ENCODE assay signal across 14 cellular contexts in the genomic region with DNA sequence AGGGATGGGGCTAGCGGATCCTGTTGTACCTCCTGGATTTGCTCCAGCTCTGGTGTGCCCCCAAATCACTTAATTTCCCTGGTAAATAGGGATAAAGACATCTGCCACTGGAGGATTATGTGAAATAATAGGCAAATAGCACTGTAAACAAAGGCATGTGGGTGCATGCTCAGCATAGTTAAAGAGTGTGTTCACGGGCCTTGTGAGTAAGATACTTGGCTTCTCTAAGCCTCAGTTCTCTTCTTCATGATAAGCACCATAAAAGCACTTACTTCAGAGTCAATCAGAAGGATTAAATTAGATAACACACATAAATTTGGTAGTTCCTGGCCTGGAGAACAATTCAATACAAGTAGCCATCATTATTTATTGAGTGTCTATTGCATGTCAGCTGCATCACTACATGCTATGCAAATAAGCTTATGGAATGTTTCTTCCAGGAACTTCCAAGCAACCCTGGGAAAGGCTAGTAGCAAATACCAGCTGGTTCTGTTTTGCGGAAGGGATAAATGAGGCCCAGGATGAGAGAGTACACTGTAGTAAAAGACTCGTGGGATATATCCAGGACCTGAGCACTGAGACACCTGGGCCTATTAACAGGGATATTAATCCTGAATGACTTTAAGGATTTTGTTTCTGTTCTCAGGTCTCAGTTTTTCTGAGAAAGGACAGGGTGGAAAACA. TPM values are rescaled to one million over a fixed set of nuclear protein-coding genes. Genes with fewer than 3 reads are reported as not detected.
DNase-seq lines count a peak whose midpoint lies in the region; TF ChIP-seq lines count a peak whose summit lies in the region.
"Had no signal": no experiment of that assay in that cellular context is flagged by ENCODE, and none has a peak within 500 bp of the region (broad histone marks: within the 10 kb centered on the region; RNA-seq: fewer than 3 reads in every experiment).

No MANE protein-coding gene starts in this region.

- no peaks in the 10 kb centered on the region for H3K27me3 ChIP-seq in trophoblast cell (ENCODE audit: insufficient read depth, low read length)
- H3K27me3 ChIP-seq: hepatocyte had no signal

- H3K23ac ChIP-seq in trophoblast cell (ENCODE audit: low read length) = no peak overlapping the region

- H3K18ac ChIP-seq in trophoblast cell (ENCODE audit: low read length) = no peak overlapping the region

- no peak overlapping the region for H3K4me2 ChIP-seq in trophoblast cell (ENCODE audit: low read length)
- H3K4me2 ChIP-seq: hepatocyte had no signal

- H2BK120ac ChIP-seq in trophoblast cell (ENCODE audit: insufficient read depth, low read length, poor library complexity) = no peak overlapping the region

- no peak overlapping the region for H2BK5ac ChIP-seq in trophoblast cell (ENCODE audit: low read depth, low read length, poor library complexity)

- H2AK5ac ChIP-seq in trophoblast cell (ENCODE audit: low read length) = no peak overlapping the region

- H2AFZ ChIP-seq in trophoblast cell (ENCODE audit: insufficient read depth, low read length, poor library complexity) = no peak overlapping the region
- H2AFZ ChIP-seq: hepatocyte had no signal

- peak; percentile 80 for DNase-seq in EL
- DNase-seq in NCI-H82 (lab: John Stamatoyannopoulos, UW) = peak; percentile 75
- peak; percentile 73 for DNase-seq in epithelial cell of esophagus (ENCODE audit: low read depth)
- DNase-seq in trophoblast cell = peak; percentile 56 to 75
- DNase-seq in NOMO-1 treated with dmso at 0.1 percent for 144 hours (lab: John Stamatoyannopoulos, UW; ENCODE audit: unreplicated experiment) = no peak
- no peak for DNase-seq in medulla oblongata (ENCODE audit: extremely low spot score)
- DNase-seq in stimulated activated CD4-positive, alpha-beta T cell treated with anti-CD3 and anti-CD28 coated beads, Interleukin-2, amount 100 ng/mL, for 24 hours = no peak
- no peak for DNase-seq in middle frontal gyrus (ENCODE audit: extremely low spot score, low spot score)
- DNase-seq: CD4-positive, alpha-beta memory T cell; PC-3; stimulated activated CD4-positive, alpha-beta T cell treated with anti-CD3 and anti-CD28 coated beads, Interleukin-4, amount 100 ng/mL, for 1 hour; stimulated activated naive CD8-positive, alpha-beta T cell treated with anti-CD3 and anti-CD28 coated beads, Interleukin-15, Interleukin-2, amounts not matched to agents 100 U/mL and 50 U/mL, for 24 hours had no signal

- no peak overlapping the region for H4K91ac ChIP-seq in trophoblast cell (ENCODE audit: low read depth, low read length)

- no peak overlapping the region for H2BK12ac ChIP-seq in trophoblast cell (ENCODE audit: low read length)

- no CpG with 5 or more reads among the region's 4 CpGs for WGBS in trophoblast cell (ENCODE audit: extremely low coverage, insufficient coverage, insufficient read length)

- H4K12ac ChIP-seq in trophoblast cell (ENCODE audit: low read depth, low read length) = no peak overlapping the region

- H3K4ac ChIP-seq in trophoblast cell (ENCODE audit: low read depth, low read length) = no peak overlapping the region

- H3K4me3 ChIP-seq in epithelial cell of esophagus (ENCODE audit: low read length) (no peak overlapping the region), trophoblast cell (ENCODE audit: low read depth, low read length) (no peak overlapping the region)
- H3K4me3 ChIP-seq: hepatocyte, K562 had no signal

- no peak overlapping the region for H4K8ac ChIP-seq in trophoblast cell (ENCODE audit: low read depth, low read length)

- H3K36me3 ChIP-seq in trophoblast cell (ENCODE audit: control insufficient read depth in 1 of 2, insufficient read depth in 2 of 2, low read length in 2 of 2) = no peaks in the 10 kb centered on the region

- H3K79me1 ChIP-seq in trophoblast cell (ENCODE audit: low read length) = peaks cover 1% of the 10 kb centered on the region

- H3K27ac ChIP-seq in trophoblast cell (ENCODE audit: low read depth, low read length) = peak overlapping the region; percentile 33
- H3K27ac ChIP-seq: hepatocyte had no signal

- peaks cover 4 to 6% of the 10 kb centered on the region in 2 experiments for H3K4me1 ChIP-seq in trophoblast cell (ENCODE audit: control insufficient read depth in 1 of 2, insufficient read depth in 2 of 2, low read length in 2 of 2)

- no peaks in the 10 kb centered on the region for H3K9me3 ChIP-seq in trophoblast cell (ENCODE audit: insufficient read depth, low read depth, low read length)

- no peak overlapping the region for H3K14ac ChIP-seq in trophoblast cell (ENCODE audit: low read length)

- TF ChIP-seq CTCF in epithelial cell of esophagus (IDR thresholded peaks at IDR 0.05; ENCODE audit: insufficient read depth, low read depth, low read length, missing control alignments) = no peak

- H3K79me2 ChIP-seq in trophoblast cell (ENCODE audit: control insufficient read depth, insufficient read depth, low read length, poor library complexity) = no peaks in the 10 kb centered on the region
- H3K79me2 ChIP-seq: hepatocyte had no signal

- no peak overlapping the region for H3K9ac ChIP-seq in trophoblast cell (ENCODE audit: low read length)

RNA-seq across cellular contexts. Expression of gene CCL11, which starts 14.5 kb away (rescaled TPM):
- not detected in 2 replicates for polyA plus RNA-seq in trophoblast cell (2013)
- polyA plus RNA-seq: CD4-positive, alpha-beta memory T cell; K562 had no signal

RNA-seq across cellular contexts. Expression of gene CCL8, which starts 19.2 kb away (rescaled TPM):
- polyA plus RNA-seq in trophoblast cell (2013) = not detected in 2 replicates
- polyA plus RNA-seq: CD4-positive, alpha-beta memory T cell had no signal

RNA-seq across cellular contexts. Expression of gene CCL7, which starts 30.0 kb away (rescaled TPM):
- not detected in 2 replicates for polyA plus RNA-seq in trophoblast cell (2013)
- polyA plus RNA-seq: CD4-positive, alpha-beta memory T cell; K562 had no signal

RNA-seq across cellular contexts. Expression of gene CCL2, which starts 45.0 kb away (rescaled TPM):
- polyA plus RNA-seq in trophoblast cell (2013) = 6.7 and 6.8 TPM in 2 replicates
- polyA plus RNA-seq: CD4-positive, alpha-beta memory T cell had no signal

RNA-seq across cellular contexts. Expression of gene CCL13, which starts 56.2 kb away (rescaled TPM):
- polyA plus RNA-seq in trophoblast cell (2013) = 0.15 TPM in 1 of 2 replicates, not detected in the other
- polyA plus RNA-seq: CD4-positive, alpha-beta memory T cell; hepatocyte; K562 had no signal

Comparison
In these comparisons a context has a peak if more than half of its experiments do, and no peak if none do; other contexts are left out.
1. DNase-seq: peak in EL (single experiment), NCI-H82 (single experiment), epithelial cell of esophagus (single experiment) and trophoblast cell (2 of 2); none in NOMO-1 treated with dmso at 0.1 percent for 144 hours (single experiment), medulla oblongata (single experiment), stimulated activated CD4-positive, alpha-beta T cell treated with anti-CD3 and anti-CD28 coated beads, Interleukin-2, amount 100 ng/mL, for 24 hours (0 of 2) and middle frontal gyrus (single experiment).